20 cellular contexts compared by ENCODE assay signal in genomic region chr1:185279571-185279970, GRCh38. TPM values are rescaled to one million over a fixed set of nuclear protein-coding genes. Genes with fewer than 3 reads are reported as not detected.
DNase-seq lines count a peak whose midpoint lies in the region; ATAC-seq and TF ChIP-seq lines count a peak whose summit lies in the region.
"Had no signal": no experiment of that assay in that cellular context is flagged by ENCODE, and none has a peak within 500 bp of the region (broad histone marks: within the 10 kb centered on the region; RNA-seq: fewer than 3 reads in every experiment).

No MANE protein-coding gene starts in this region.

- H3K9me3 ChIP-seq in GM23248 (ENCODE audit: low read depth) = no peaks in the 10 kb centered on the region
- H3K9me3 ChIP-seq: neutrophil had no signal

- peak; percentile 8 for DNase-seq in AG10803 (ENCODE audit: low read depth)
- DNase-seq in GM23248 = peak; percentile 38
- peak; percentile 62 for DNase-seq in fibroblast of mammary gland (ENCODE audit: low read depth)
- DNase-seq in activated CD4-positive, alpha-beta T cell treated with anti-CD3 and anti-CD28 coated beads for 1 hour = no peak
- DNase-seq in GF-D8 (lab: John Stamatoyannopoulos, UW) = no peak
- DNase-seq in islet precursor cell = no peak
- DNase-seq: activated CD4-positive, alpha-beta T cell treated with anti-CD3 and anti-CD28 coated beads, Interleukin-2, amount 50 U/mL, for 1 hour; activated naive CD8-positive, alpha-beta T cell treated with anti-CD3 and anti-CD28 coated beads for 36 hours; foreskin melanocyte; NCI-H1048; NCI-H2081; NCI-H526; PC-9; stimulated activated CD4-positive, alpha-beta T cell treated with anti-CD3 and anti-CD28 coated beads, Interleukin-2, amount 100 ng/mL, for 24 hours had no signal

- no peaks in the 10 kb centered on the region for H3K9me2 ChIP-seq in GM23248 (ENCODE audit: insufficient read depth)

- H3K4me2 ChIP-seq in GM23248 (ENCODE audit: unreplicated experiment) = no peak overlapping the region
- H3K4me2 ChIP-seq: PC-9 had no signal

- no peak for TF ChIP-seq CTCF in AG10803 (conservative IDR thresholded peaks at IDR 0.05; ENCODE audit: low read length)
- no peak for TF ChIP-seq CTCF in fibroblast of mammary gland (conservative IDR thresholded peaks at IDR 0.05; ENCODE audit: control insufficient read depth, insufficient read depth, low read depth, low read length)

- H3K79me2 ChIP-seq in GM23248 (ENCODE audit: insufficient read depth) = no peaks in the 10 kb centered on the region

- H3K4me3 ChIP-seq in AG10803 (ENCODE audit: low read length) (no peak overlapping the region), GM23248 (no peak overlapping the region), fibroblast of mammary gland (ENCODE audit: control insufficient read depth, low read depth, low read length) (no peak overlapping the region)
- H3K4me3 ChIP-seq: cardiac muscle cell, PC-9, SK-N-MC had no signal

- H3K36me3 ChIP-seq in GM23248 (ENCODE audit: low read depth) = no peaks in the 10 kb centered on the region
- H3K36me3 ChIP-seq: cardiac muscle cell, neutrophil had no signal

- no peaks in the 10 kb centered on the region for H3F3A ChIP-seq in GM23248 (ENCODE audit: insufficient read depth)

- in situ Hi-C loops in GM23248 (cut with MboI) = no loop called here

- H3K9ac ChIP-seq in GM23248 = no peak overlapping the region

- H2AFZ ChIP-seq in GM23248 = no peak overlapping the region
- H2AFZ ChIP-seq: PC-9 had no signal

- ATAC-seq in SK-N-SH treated with all-trans-retinoic acid at 6 μM for 48 hours = peak; percentile 67; the same call in 2 of the 3 replicates
- ATAC-seq in HG02970 (IDR thresholded peaks at IDR 0.05; ENCODE audit: low FRiP score, unreplicated experiment) = no peak
- ATAC-seq: sciatic nerve had no signal

- no peaks in the 10 kb centered on the region for H4K20me1 ChIP-seq in GM23248 (ENCODE audit: insufficient read depth)

- H3K27me3 ChIP-seq in GM23248 (replicated peaks; ENCODE audit: insufficient read depth) = no peaks in the 10 kb centered on the region
- H3K27me3 ChIP-seq: cardiac muscle cell, neutrophil had no signal

- peaks cover 7% of the 10 kb centered on the region; the same call in 1 of the 2 replicates for H3K4me1 ChIP-seq in GM23248 (ENCODE audit: insufficient read depth)

- no peak overlapping the region for H3K27ac ChIP-seq in GM23248
- H3K27ac ChIP-seq: cardiac muscle cell, neutrophil, PC-9, SK-N-MC had no signal

TF ChIP-seq in SK-N-SH treated with all-trans-retinoic acid at 6 μM for 48 hours, 23 proteins besides CTCF, POLR2A, EP300 and RAD21:
- TF ChIP-seq ZC3H10 (CRISPR knock-in tag; IDR thresholded peaks at IDR 0.05) (no peak), ZFP3 (CRISPR knock-in tag; IDR thresholded peaks at IDR 0.05) (no peak), TCF4 (CRISPR knock-in tag; IDR thresholded peaks at IDR 0.05; ENCODE audit: borderline replicate concordance) (no peak), RARB (CRISPR knock-in tag; IDR thresholded peaks at IDR 0.05) (no peak), ZNF565 (CRISPR knock-in tag; conservative IDR thresholded peaks at IDR 0.05; ENCODE audit: low read depth) (no peak), ARNTL (CRISPR knock-in tag; IDR thresholded peaks at IDR 0.05; ENCODE audit: borderline replicate concordance, low read depth) (no peak), OSR1 (CRISPR knock-in tag; IDR thresholded peaks at IDR 0.05) (no peak), TOX (CRISPR knock-in tag; IDR thresholded peaks at IDR 0.05; ENCODE audit: borderline replicate concordance) (no peak)

RNA-seq across cellular contexts. Expression of gene IVNS1ABP, which starts 37.5 kb away (rescaled TPM):
- total RNA-seq in GM23248 (2014; rRNA removed; shearing (Covaris generic)) = 52.0 and 63.5 TPM in 2 replicates
- polyA plus RNA-seq in GM23248 (2016; fragmentation: Nextera tagmentation; extraction: Ambion mirVana) = 47.9 and 51.4 TPM in 2 replicates

Comparison
In these comparisons a context has a peak if more than half of its experiments do, and no peak if none do; other contexts are left out.
1. DNase-seq: peak in AG10803 (single experiment), GM23248 (single experiment) and fibroblast of mammary gland (single experiment); none in activated CD4-positive, alpha-beta T cell treated with anti-CD3 and anti-CD28 coated beads for 1 hour (single experiment), GF-D8 (single experiment) and islet precursor cell (single experiment).